In genomic region chr19:511101-511841, GRCh38 we compare ENCODE assay signal across 9 cellular contexts. TPM values are rescaled to one million over a fixed set of nuclear protein-coding genes. Genes with fewer than 3 reads are reported as not detected.
DNase-seq lines count a peak whose midpoint lies in the region; ATAC-seq and TF ChIP-seq lines count a peak whose summit lies in the region.
"Had no signal": no experiment of that assay in that cellular context is flagged by ENCODE, and none has a peak within 500 bp of the region (broad histone marks: within the 10 kb centered on the region; RNA-seq: fewer than 3 reads in every experiment).

No MANE protein-coding gene starts in this region.

- intact Hi-C loops in CD8-positive, alpha-beta T cell (cut with DNase I, micrococcal nuclease), result loop anchor here (1.0 to 10.0 kb wide), 7 partner anchors 20 to 214 kb away; partner anchors contain the start of genes BSG (in 2 of the 2), CDC34 (in 2 of the 2), FGF22 (in 1 of the 2) and RNF126 (in 1 of the 2)
- intact Hi-C loops in breast epithelium (cut with DNase I; ENCODE audit: low total_unique reads), result no loop called here

- H3K23ac ChIP-seq in mesendoderm (ENCODE audit: low read length), result peak overlapping the region; percentile 80

- no peaks in the 10 kb centered on the region for H3K27me3 ChIP-seq in CD8-positive, alpha-beta T cell (ENCODE audit: insufficient read depth, low read length)
- H3K27me3 ChIP-seq in breast epithelium (no peaks in the 10 kb centered on the region), mesendoderm (ENCODE audit: insufficient read depth, low read length, poor library complexity) (no peaks in the 10 kb centered on the region)

- peak overlapping the region; percentile 13 for H3K18ac ChIP-seq in mesendoderm (ENCODE audit: low read length)

- H3K4me3 Mint-ChIP-seq in CD8-positive, alpha-beta T cell, result peak overlapping the region; percentile 82
- peak overlapping the region; percentile 53 for H3K4me3 Mint-ChIP-seq in WTC11

- peak overlapping the region; percentile 87 for H3K56ac ChIP-seq in mesendoderm (ENCODE audit: low read length)

- TF ChIP-seq POLR2A in breast epithelium (IDR thresholded peaks at IDR 0.05), result no peak

- peaks cover 17% of the 10 kb centered on the region for H3K36me3 Mint-ChIP-seq in CD8-positive, alpha-beta T cell
- peaks cover 13% of the 10 kb centered on the region for H3K36me3 Mint-ChIP-seq in WTC11

- DNase-seq in CD8-positive, alpha-beta T cell, result peak; percentile 78 to 94 (median 86)
- DNase-seq in NCI-H1417 treated with DMSO at 0.1 percent for 48 hours (lab: John Stamatoyannopoulos, UW), result peak; percentile 100
- peak; percentile 38 for DNase-seq in WTC11 (ENCODE audit: low spot score)
- DNase-seq in breast epithelium (ENCODE audit: low spot score in 2 of 2), result no peak
- peak; percentile 95 for DNase-seq in mesendoderm
- DNase-seq in stimulated activated CD8-positive, alpha-beta memory T cell treated with anti-CD3 and anti-CD28 coated beads, Interleukin-7, amount 100 ng/mL, for 4 hours (ENCODE audit: low read depth in 2 of 2), result peak; percentile 74 to 80
- no peak for DNase-seq in NCI-H524 (lab: John Stamatoyannopoulos, UW)

- ATAC-seq in CD8-positive, alpha-beta T cell, result peak; percentile 60
- ATAC-seq in WTC11 (peak; percentile 2), HG03378 (IDR thresholded peaks at IDR 0.05; ENCODE audit: unreplicated experiment) (no peak)

- H2BK120ac ChIP-seq in mesendoderm (ENCODE audit: low read depth, low read length), result no peak overlapping the region

- no peaks in the 10 kb centered on the region for H3K27me3 Mint-ChIP-seq in CD8-positive, alpha-beta T cell (ENCODE audit: low read depth)
- peaks cover 13% of the 10 kb centered on the region for H3K27me3 Mint-ChIP-seq in WTC11 (ENCODE audit: low read depth)

- no peaks in the 10 kb centered on the region for H3K9me3 ChIP-seq in CD8-positive, alpha-beta T cell (ENCODE audit: low read length)
- H3K9me3 ChIP-seq in breast epithelium, result no peaks in the 10 kb centered on the region

- peak overlapping the region; percentile 37 for H3K4me2 ChIP-seq in mesendoderm (ENCODE audit: low read length)

- peak overlapping the region; percentile 67 for H3K9ac ChIP-seq in mesendoderm (ENCODE audit: low read length)

- peak overlapping the region; percentile 96 for H3K27ac ChIP-seq in CD8-positive, alpha-beta T cell (ENCODE audit: low read depth, low read length)
- H3K27ac ChIP-seq in breast epithelium (peak overlapping the region; percentile 68 to 80), mesendoderm (ENCODE audit: low read depth, low read length) (peak overlapping the region; percentile 80)

- H3K4ac ChIP-seq in mesendoderm (ENCODE audit: low read depth, low read length), result no peak overlapping the region

- peak overlapping the region; percentile 68 for H3K4me3 ChIP-seq in CD8-positive, alpha-beta T cell (ENCODE audit: low read depth, low read length)
- H3K4me3 ChIP-seq in breast epithelium, result peak overlapping the region in 2 of 3 donors; percentile 5 to 37
- H3K4me3 ChIP-seq in mesendoderm (ENCODE audit: low read length), result no peak overlapping the region

- no peaks in the 10 kb centered on the region for H3K79me1 ChIP-seq in mesendoderm (ENCODE audit: low read length)

- H3K36me3 ChIP-seq in CD8-positive, alpha-beta T cell (ENCODE audit: insufficient read depth, low read length), result no peaks in the 10 kb centered on the region
- no peaks in the 10 kb centered on the region for H3K36me3 ChIP-seq in breast epithelium
- H3K36me3 ChIP-seq in mesendoderm (ENCODE audit: control insufficient read depth, insufficient read depth, low read length), result no peaks in the 10 kb centered on the region

- no peak overlapping the region for H2BK15ac ChIP-seq in mesendoderm (replicated peaks; ENCODE audit: low read depth)

- no peaks in the 10 kb centered on the region for H3K79me2 ChIP-seq in mesendoderm (ENCODE audit: control insufficient read depth, insufficient read depth, low read length)

- peak overlapping the region; percentile 97 for H3K27ac Mint-ChIP-seq in CD8-positive, alpha-beta T cell
- peak overlapping the region; percentile 65 for H3K27ac Mint-ChIP-seq in WTC11

- WGBS in mesendoderm (ENCODE audit: extremely low coverage, insufficient coverage, low lambda C conversion rate), result no CpG with 5 or more reads among the region's 29 CpGs

- no peak for TF ChIP-seq CTCF in CD8-positive, alpha-beta T cell (IDR thresholded peaks at IDR 0.05)
- TF ChIP-seq CTCF in WTC11 (IDR thresholded peaks at IDR 0.05) (no peak), breast epithelium (IDR thresholded peaks at IDR 0.05) (no peak)

- H3K4me1 ChIP-seq in CD8-positive, alpha-beta T cell (ENCODE audit: insufficient read depth, low read length), result peaks cover 67% of the 10 kb centered on the region
- H3K4me1 ChIP-seq in breast epithelium (peaks cover 5 to 6% of the 10 kb centered on the region in 2 donors), mesendoderm (ENCODE audit: control insufficient read depth, low read depth, low read length) (peaks cover 6% of the 10 kb centered on the region)

- H2AK5ac ChIP-seq in mesendoderm (ENCODE audit: low read length), result no peak overlapping the region

- CTCF ChIA-PET in CD8-positive, alpha-beta T cell (lab: Charles Lee), result interaction anchor here (0.7 to 3.2 kb wide), 24 partner anchors 9 to 247 kb away, joined by 3 to 38 read pairs (median 4); partner anchors contain the start of genes BSG, CDC34 and MADCAM1
- CTCF ChIA-PET in WTC11 (lab: Charles Lee), result interaction anchor here (0.6 to 3.6 kb wide), 52 partner anchors 7 to 961 kb away, joined by 3 to 82 read pairs (median 4); partner anchors contain the start of genes BSG, C2CD4C, CDC34 and MADCAM1

- H4K5ac ChIP-seq in mesendoderm (ENCODE audit: low read length), result no peak overlapping the region

- no peak overlapping the region for H4K8ac ChIP-seq in mesendoderm (ENCODE audit: low read depth, low read length)

- no peak overlapping the region for H2BK5ac ChIP-seq in mesendoderm (ENCODE audit: low read length)

- POLR2A ChIA-PET in CD8-positive, alpha-beta T cell (lab: Charles Lee), result interaction anchor here (0.6 to 2.7 kb wide), 15 partner anchors 10 to 152 kb away, joined by 3 to 22 read pairs (median 4); partner anchors contain the start of genes BSG, CDC34, GZMM and RNF126
- POLR2A ChIA-PET in WTC11 (lab: Charles Lee), result interaction anchor here (0.7 to 1.6 kb wide), 4 partner anchors 20 to 122 kb away, joined by 4 to 5 read pairs (median 4); partner anchors contain the start of gene BSG

- no peaks in the 10 kb centered on the region for H3K9me3 Mint-ChIP-seq in CD8-positive, alpha-beta T cell
- peaks cover 8% of the 10 kb centered on the region; the same call in 1 of the 2 replicates for H3K9me3 Mint-ChIP-seq in WTC11

- peaks cover 49% of the 10 kb centered on the region for H3K4me1 Mint-ChIP-seq in CD8-positive, alpha-beta T cell (ENCODE audit: low read depth)
- H3K4me1 Mint-ChIP-seq in WTC11, result peaks cover 18% of the 10 kb centered on the region

TF ChIP-seq in WTC11, 78 proteins besides CTCF, POLR2A, EP300 and RAD21 (continues in another document):
- TF ChIP-seq ZNF138 (CRISPR knock-in tag; conservative IDR thresholded peaks at IDR 0.05) (no peak), NFATC4 (CRISPR knock-in tag; IDR thresholded peaks at IDR 0.05) (no peak), SMAD3 (CRISPR knock-in tag; IDR thresholded peaks at IDR 0.05; ENCODE audit: borderline replicate concordance) (no peak), CREM (CRISPR knock-in tag; IDR thresholded peaks at IDR 0.05) (no peak), ZNF219 (CRISPR knock-in tag; IDR thresholded peaks at IDR 0.05; ENCODE audit: borderline replicate concordance) (no peak)
- TF ChIP-seq, protein P1, sequence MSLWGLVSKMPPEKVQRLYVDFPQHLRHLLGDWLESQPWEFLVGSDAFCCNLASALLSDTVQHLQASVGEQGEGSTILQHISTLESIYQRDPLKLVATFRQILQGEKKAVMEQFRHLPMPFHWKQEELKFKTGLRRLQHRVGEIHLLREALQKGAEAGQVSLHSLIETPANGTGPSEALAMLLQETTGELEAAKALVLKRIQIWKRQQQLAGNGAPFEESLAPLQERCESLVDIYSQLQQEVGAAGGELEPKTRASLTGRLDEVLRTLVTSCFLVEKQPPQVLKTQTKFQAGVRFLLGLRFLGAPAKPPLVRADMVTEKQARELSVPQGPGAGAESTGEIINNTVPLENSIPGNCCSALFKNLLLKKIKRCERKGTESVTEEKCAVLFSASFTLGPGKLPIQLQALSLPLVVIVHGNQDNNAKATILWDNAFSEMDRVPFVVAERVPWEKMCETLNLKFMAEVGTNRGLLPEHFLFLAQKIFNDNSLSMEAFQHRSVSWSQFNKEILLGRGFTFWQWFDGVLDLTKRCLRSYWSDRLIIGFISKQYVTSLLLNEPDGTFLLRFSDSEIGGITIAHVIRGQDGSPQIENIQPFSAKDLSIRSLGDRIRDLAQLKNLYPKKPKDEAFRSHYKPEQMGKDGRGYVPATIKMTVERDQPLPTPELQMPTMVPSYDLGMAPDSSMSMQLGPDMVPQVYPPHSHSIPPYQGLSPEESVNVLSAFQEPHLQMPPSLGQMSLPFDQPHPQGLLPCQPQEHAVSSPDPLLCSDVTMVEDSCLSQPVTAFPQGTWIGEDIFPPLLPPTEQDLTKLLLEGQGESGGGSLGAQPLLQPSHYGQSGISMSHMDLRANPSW (CRISPR knock-in tag; conservative IDR thresholded peaks at IDR 0.05; ENCODE audit: low read depth), result no peak

RNA-seq across cellular contexts. Expression of gene TPGS1, which starts 4.0 kb away (rescaled TPM):
- total RNA-seq in CD8-positive, alpha-beta T cell, result 10 to 100 TPM; 17.3 to 19.5 TPM
- 14.3 to 18.8 TPM (median 14.9 TPM) in 3 replicates for total RNA-seq in WTC11 (2021)
- 10 to 100 TPM; 77.7 to 98.9 (median 77.7) TPM for total RNA-seq in breast epithelium
- polyA plus RNA-seq in mesendoderm (2013, experiment 1 of 2), result 3.2 TPM
- polyA plus RNA-seq in mesendoderm (2013, experiment 2 of 2), result 3.1 TPM

RNA-seq across cellular contexts. Expression of gene MADCAM1, which starts 15.0 kb away (rescaled TPM):
- total RNA-seq in CD8-positive, alpha-beta T cell, result under 1 TPM in 1 of 2 experiments, not detected in 1; 0.19 TPM
- total RNA-seq in WTC11 (2021) (3.2 to 4.7 TPM (median 3.9 TPM) in 3 replicates), breast epithelium (under 1 TPM in 1 of 3 donors, not detected in 2; 0.66 TPM)
- 0.18 TPM for polyA plus RNA-seq in mesendoderm (2013, experiment 1 of 2)
- polyA plus RNA-seq in mesendoderm (2013, experiment 2 of 2), result 0.24 TPM

RNA-seq across cellular contexts. Expression of gene CDC34, which starts 20.3 kb away (rescaled TPM):
- 10 to 100 TPM; 37.1 to 45.8 TPM for total RNA-seq in CD8-positive, alpha-beta T cell
- 124 to 129 TPM (median 126 TPM) in 3 replicates for total RNA-seq in WTC11 (2021)
- total RNA-seq in breast epithelium, result 10 to 100 TPM; 44.6 to 69.5 (median 49.3) TPM
- 78.8 TPM for polyA plus RNA-seq in mesendoderm (2013, experiment 1 of 2)
- polyA plus RNA-seq in mesendoderm (2013, experiment 2 of 2), result 81.6 TPM

RNA-seq across cellular contexts. Expression of gene GZMM, which starts 32.6 kb away (rescaled TPM):
- 100 to 1,000 TPM; 117 to 119 TPM for total RNA-seq in CD8-positive, alpha-beta T cell
- 0.21 to 0.68 TPM (median 0.60 TPM) in 3 replicates for total RNA-seq in WTC11 (2021)
- total RNA-seq in breast epithelium, result 1 to 10 TPM in 1 of 3 donors, under 1 TPM in 1, not detected in 1; 0.33 to 1.1 TPM
- polyA plus RNA-seq in mesendoderm (2013, experiment 1 of 2), result 0.13 TPM
- polyA plus RNA-seq in mesendoderm (2013, experiment 2 of 2), result 0.25 TPM
- total RNA-seq: kidney epithelial cell had no signal

RNA-seq across cellular contexts. Expression of gene SHC2, which starts 50.4 kb away (rescaled TPM):
- total RNA-seq in CD8-positive, alpha-beta T cell, result 1 to 10 TPM; 6.1 to 6.6 TPM
- total RNA-seq in WTC11 (2021) (8.4 to 9.8 TPM (median 9.0 TPM) in 3 replicates), breast epithelium (10 to 100 TPM in 2 of 3 donors, 1 to 10 TPM in 1; 8.3 to 40.6 (median 21.8) TPM)
- 1.3 TPM for polyA plus RNA-seq in mesendoderm (2013, experiment 1 of 2)
- polyA plus RNA-seq in mesendoderm (2013, experiment 2 of 2), result 0.91 TPM

Comparison
In these comparisons a context has a peak if more than half of its experiments do, and no peak if none do; other contexts are left out.
1. DNase-seq: peak in CD8-positive, alpha-beta T cell (7 of 7), NCI-H1417 treated with DMSO at 0.1 percent for 48 hours (single experiment), WTC11 (single experiment), mesendoderm (single experiment) and stimulated activated CD8-positive, alpha-beta memory T cell treated with anti-CD3 and anti-CD28 coated beads, Interleukin-7, amount 100 ng/mL, for 4 hours (2 of 2); none in breast epithelium (0 of 2) and NCI-H524 (0 of 2).
2. Peak in every context shown above with its lines, with median percentiles within 50 percentile points of each other: H3K27ac ChIP-seq.